15 cellular contexts compared by ENCODE assay signal in the genomic region with DNA sequence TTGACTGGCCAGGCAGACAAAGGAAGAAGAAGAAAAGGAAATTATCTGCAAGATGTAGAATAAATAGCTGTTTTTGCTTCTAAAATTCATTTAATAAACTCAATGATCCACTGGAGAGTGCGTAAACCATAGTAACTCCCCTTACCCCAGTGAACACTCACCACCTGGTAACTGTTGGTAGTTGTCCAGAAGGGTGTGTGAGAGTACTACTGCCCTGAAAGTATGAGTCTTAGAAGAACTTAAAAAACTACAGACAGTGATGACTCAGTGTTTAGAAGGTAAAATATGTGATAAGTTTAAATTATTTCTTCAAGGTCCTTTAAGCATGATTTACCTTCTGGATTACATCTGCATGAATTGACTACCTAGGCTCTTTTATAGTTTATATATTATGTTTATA. TPM values are rescaled to one million over a fixed set of nuclear protein-coding genes. Genes with fewer than 3 reads are reported as not detected.
A peak's percentile ranks its signal among the peaks of the same experiment; 100 is the strongest.
DNase-seq lines count a peak whose midpoint lies in the region; ATAC-seq and TF ChIP-seq lines count a peak whose summit lies in the region.
"Had no signal": no experiment of that assay in that cellular context is flagged by ENCODE, and none has a peak within 500 bp of the region (broad histone marks: within the 10 kb centered on the region; RNA-seq: fewer than 3 reads in every experiment).

No MANE protein-coding gene starts in this region.

- H3K79me2 ChIP-seq in HCT116 (ENCODE audit: insufficient read depth, low read length) = no peaks in the 10 kb centered on the region

- POLR2A ChIA-PET in AG04450 (lab: Yijun Ruan, JAX) (no interaction called here), HCT116 (lab: Charles Lee) (no interaction called here)
- POLR2A ChIA-PET in naive thymus-derived CD8-positive, alpha-beta T cell (lab: Charles Lee) = no interaction called here

- H3K27ac Mint-ChIP-seq in naive thymus-derived CD8-positive, alpha-beta T cell = no peak overlapping the region

- H3K27me3 ChIP-seq in AG04450 (ENCODE audit: control insufficient read depth, insufficient read depth, low read length) (no peaks in the 10 kb centered on the region), HCT116 (ENCODE audit: insufficient read depth, low read length) (no peaks in the 10 kb centered on the region)
- H3K27me3 ChIP-seq: ascending aorta, neutrophil had no signal

- DNase-seq in AG04450 (ENCODE audit: low read depth, low spot score) = no peak
- no peak for DNase-seq in HCT116 (ENCODE audit: low read depth, low spot score)
- peak; percentile 32 for DNase-seq in RPMI8226
- peak; percentile 48 for DNase-seq in fibroblast of pulmonary artery (ENCODE audit: low read depth)
- no peak for DNase-seq in naive thymus-derived CD8-positive, alpha-beta T cell
- DNase-seq in dermis blood vessel endothelial cell = no peak
- DNase-seq in EL = no peak
- DNase-seq in activated naive CD4-positive, alpha-beta T cell treated with anti-CD3 and anti-CD28 coated beads, Interleukin-2, amount 50 U/mL, for 16 hours = no peak
- DNase-seq: activated CD4-positive, CD25-positive, alpha-beta regulatory T cell; DMS79; hypothalamus; NCI-H1092 treated with DMSO at 0.1 percent for 48 hours; NCI-H446 treated with DMSO at 0.1 percent for 48 hours had no signal

- BruUV-seq in HCT116 (replicated peaks; lab: Mats Ljungman, UMichigan) = no TSS peak

- TF ChIP-seq RAD21 in HCT116 (IDR thresholded peaks at IDR 0.05; ENCODE audit: low read depth) = peak; percentile 37

- ATAC-seq in HCT116 = no peak
- ATAC-seq in naive thymus-derived CD8-positive, alpha-beta T cell = no peak

- H3K9ac ChIP-seq in HCT116 (ENCODE audit: low read length) = no peak overlapping the region

- no peaks in the 10 kb centered on the region for H4K20me1 ChIP-seq in HCT116 (ENCODE audit: insufficient read depth)

- H3K9me3 ChIP-seq in AG04450 (ENCODE audit: control insufficient read depth, insufficient read depth, low read length) = peaks cover 7% of the 10 kb centered on the region
- no peaks in the 10 kb centered on the region; a peak in 1 of 4 replicates for H3K9me3 ChIP-seq in HCT116 (ENCODE audit: control insufficient read depth in 1 of 2, insufficient read depth in 1 of 2, low read depth in 1 of 2, low read length in 2 of 2)
- H3K9me3 ChIP-seq: neutrophil had no signal

- RAD21 ChIA-PET in HCT116 (lab: Charles Lee; ENCODE audit: low non-redundant PET in 1 of 2, low total read pairs in 2 of 2, uncharacterized antibody in 2 of 2, unreplicated experiment in 2 of 2) = no interaction called here

- no peak overlapping the region for H3K4me3 Mint-ChIP-seq in naive thymus-derived CD8-positive, alpha-beta T cell

- peaks cover 0 to 4% of the 10 kb centered on the region in 2 experiments; a peak in 2 of 4 replicates for H3K4me1 ChIP-seq in HCT116 (ENCODE audit: control insufficient read depth in 1 of 2, insufficient read depth in 2 of 2, low read length in 2 of 2)
- H3K4me1 ChIP-seq: ascending aorta had no signal

- no peak overlapping the region for H3K4me2 ChIP-seq in HCT116 (ENCODE audit: low read length)

- TF ChIP-seq POLR2A in HCT116 (IDR thresholded peaks at IDR 0.05; ENCODE audit: borderline replicate concordance, extremely low read depth, insufficient read depth, insufficient read length) = no peak

- peaks cover 0 to 30% (median 15%) of the 10 kb centered on the region in 9 donors for H3K9me3 Mint-ChIP-seq in naive thymus-derived CD8-positive, alpha-beta T cell

- peaks cover 0 to 7% (median 0%) of the 10 kb centered on the region in 4 donors for H3K4me1 Mint-ChIP-seq in naive thymus-derived CD8-positive, alpha-beta T cell

- TF ChIP-seq CTCF in AG04450 (IDR thresholded peaks at IDR 0.05; ENCODE audit: low read depth, low read length) (peak; percentile 11; the same call in 1 of the 2 replicates), HCT116 (IDR thresholded peaks at IDR 0.05 in 2 of 3, conservative IDR thresholded peaks at IDR 0.05 in 1 of 3; ENCODE audit: borderline replicate concordance in 1 of 3, insufficient read depth in 1 of 3, low read depth in 2 of 3, low read length in 2 of 3) (no peak; a peak in 1 of 6 replicates), fibroblast of pulmonary artery (IDR thresholded peaks at IDR 0.05; ENCODE audit: low read length, missing control alignments) (no peak)

- no peak overlapping the region for H2AFZ ChIP-seq in HCT116 (ENCODE audit: low read depth, low read length, poor library complexity, severe bottlenecking)

- H3K36me3 ChIP-seq in HCT116 (ENCODE audit: control insufficient read depth in 1 of 2, insufficient read depth in 2 of 2, low read length in 2 of 2) = no peaks in the 10 kb centered on the region
- H3K36me3 ChIP-seq: ascending aorta, neutrophil had no signal

- intact Hi-C loops in HCT116 (cut with micrococcal nuclease) = no loop called here

- H3K27me3 Mint-ChIP-seq in naive thymus-derived CD8-positive, alpha-beta T cell = peaks cover 0 to 5% (median 0%) of the 10 kb centered on the region in 5 donors

- no peak overlapping the region for H3K4me3 ChIP-seq in AG04450 (ENCODE audit: low read depth, low read length)
- H3K4me3 ChIP-seq in HCT116 (replicated peaks in 1 of 2; ENCODE audit: low read depth in 1 of 2, low read length in 2 of 2) = no peak overlapping the region
- H3K4me3 ChIP-seq in fibroblast of pulmonary artery (replicated peaks; ENCODE audit: low read depth, low read length) = no peak overlapping the region
- H3K4me3 ChIP-seq: ascending aorta had no signal

- peaks cover 0 to 25% (median 5%) of the 10 kb centered on the region in 3 donors for H3K36me3 Mint-ChIP-seq in naive thymus-derived CD8-positive, alpha-beta T cell

- CTCF ChIA-PET in AG04450 (lab: Charles Lee) = interaction anchor here (0.6 kb wide), 1 partner anchor 510 kb away, joined by 3 read pairs; no protein-coding TSS in a partner anchor
- CTCF ChIA-PET in HCT116 (lab: Charles Lee) = no interaction called here

- H3K27ac ChIP-seq in AG04450 (ENCODE audit: low read depth, low read length) = no peak overlapping the region
- H3K27ac ChIP-seq in HCT116 (ENCODE audit: low read depth, low read length) = no peak overlapping the region
- H3K27ac ChIP-seq: ascending aorta, neutrophil had no signal

- no peaks in the 10 kb centered on the region for H3K9me2 ChIP-seq in HCT116 (ENCODE audit: insufficient read depth)

TF ChIP-seq in HCT116, 20 proteins besides CTCF, POLR2A, EP300 and RAD21 (continues in another document):
- TF ChIP-seq SRF (IDR thresholded peaks at IDR 0.05; ENCODE audit: low read depth) = no peak
- TF ChIP-seq JUND (IDR thresholded peaks at IDR 0.05) = no peak
- TF ChIP-seq SP1 (IDR thresholded peaks at IDR 0.05; ENCODE audit: low read depth) = no peak
- no peak for TF ChIP-seq ZFX (IDR thresholded peaks at IDR 0.05)
- TF ChIP-seq, protein P1, sequence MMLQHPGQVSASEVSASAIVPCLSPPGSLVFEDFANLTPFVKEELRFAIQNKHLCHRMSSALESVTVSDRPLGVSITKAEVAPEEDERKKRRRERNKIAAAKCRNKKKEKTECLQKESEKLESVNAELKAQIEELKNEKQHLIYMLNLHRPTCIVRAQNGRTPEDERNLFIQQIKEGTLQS (IDR thresholded peaks at IDR 0.05) = no peak
- no peak for TF ChIP-seq EZH2 (IDR thresholded peaks at IDR 0.05)
- TF ChIP-seq, protein P2, sequence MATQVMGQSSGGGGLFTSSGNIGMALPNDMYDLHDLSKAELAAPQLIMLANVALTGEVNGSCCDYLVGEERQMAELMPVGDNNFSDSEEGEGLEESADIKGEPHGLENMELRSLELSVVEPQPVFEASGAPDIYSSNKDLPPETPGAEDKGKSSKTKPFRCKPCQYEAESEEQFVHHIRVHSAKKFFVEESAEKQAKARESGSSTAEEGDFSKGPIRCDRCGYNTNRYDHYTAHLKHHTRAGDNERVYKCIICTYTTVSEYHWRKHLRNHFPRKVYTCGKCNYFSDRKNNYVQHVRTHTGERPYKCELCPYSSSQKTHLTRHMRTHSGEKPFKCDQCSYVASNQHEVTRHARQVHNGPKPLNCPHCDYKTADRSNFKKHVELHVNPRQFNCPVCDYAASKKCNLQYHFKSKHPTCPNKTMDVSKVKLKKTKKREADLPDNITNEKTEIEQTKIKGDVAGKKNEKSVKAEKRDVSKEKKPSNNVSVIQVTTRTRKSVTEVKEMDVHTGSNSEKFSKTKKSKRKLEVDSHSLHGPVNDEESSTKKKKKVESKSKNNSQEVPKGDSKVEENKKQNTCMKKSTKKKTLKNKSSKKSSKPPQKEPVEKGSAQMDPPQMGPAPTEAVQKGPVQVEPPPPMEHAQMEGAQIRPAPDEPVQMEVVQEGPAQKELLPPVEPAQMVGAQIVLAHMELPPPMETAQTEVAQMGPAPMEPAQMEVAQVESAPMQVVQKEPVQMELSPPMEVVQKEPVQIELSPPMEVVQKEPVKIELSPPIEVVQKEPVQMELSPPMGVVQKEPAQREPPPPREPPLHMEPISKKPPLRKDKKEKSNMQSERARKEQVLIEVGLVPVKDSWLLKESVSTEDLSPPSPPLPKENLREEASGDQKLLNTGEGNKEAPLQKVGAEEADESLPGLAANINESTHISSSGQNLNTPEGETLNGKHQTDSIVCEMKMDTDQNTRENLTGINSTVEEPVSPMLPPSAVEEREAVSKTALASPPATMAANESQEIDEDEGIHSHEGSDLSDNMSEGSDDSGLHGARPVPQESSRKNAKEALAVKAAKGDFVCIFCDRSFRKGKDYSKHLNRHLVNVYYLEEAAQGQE (IDR thresholded peaks at IDR 0.05; ENCODE audit: low read depth) = no peak
- TF ChIP-seq, protein P3, sequence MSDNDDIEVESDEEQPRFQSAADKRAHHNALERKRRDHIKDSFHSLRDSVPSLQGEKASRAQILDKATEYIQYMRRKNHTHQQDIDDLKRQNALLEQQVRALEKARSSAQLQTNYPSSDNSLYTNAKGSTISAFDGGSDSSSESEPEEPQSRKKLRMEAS (IDR thresholded peaks at IDR 0.05) = no peak
- TF ChIP-seq ZNF274 (IDR thresholded peaks at IDR 0.05; ENCODE audit: low read depth, low read length) = no peak
- no peak for TF ChIP-seq CEBPB (IDR thresholded peaks at IDR 0.05; ENCODE audit: low read depth)
- no peak for TF ChIP-seq EZH2phosphoT487 (IDR thresholded peaks at IDR 0.05; ENCODE audit: borderline replicate concordance)
- TF ChIP-seq TCF7L2 (IDR thresholded peaks at IDR 0.05; ENCODE audit: borderline replicate concordance, extremely low read depth, insufficient read depth, insufficient read length) = no peak

RNA-seq across cellular contexts. Expression of a gene that starts 53.0 kb away (rescaled TPM):
- 61.9 and 80.2 TPM in 2 replicates for polyA plus RNA-seq in AG04450 (2011; rRNA removed)
- 69.2 and 114 TPM in 2 replicates for polyA minus RNA-seq in AG04450 (2011; rRNA and poly(A)+ RNA removed)
- total RNA-seq in HCT116 (2021; ENCODE audit: unreplicated experiment) (14.2 TPM), dermis blood vessel endothelial cell (80.2 and 109 TPM in 2 replicates)
- polyA plus RNA-seq in HCT116 (2012) = 3.7 TPM in 2 replicates
- total RNA-seq in naive thymus-derived CD8-positive, alpha-beta T cell = under 1 TPM; 0.10 to 0.30 TPM
- 1 to 10 TPM in 1 of 3 donors, under 1 TPM in 2; 0.14 to 2.7 (median 0.28) TPM for polyA plus RNA-seq in naive thymus-derived CD8-positive, alpha-beta T cell

Comparison
In these comparisons a context has a peak if more than half of its experiments do, and no peak if none do; other contexts are left out.
1. DNase-seq: peak in RPMI8226 (single experiment) and fibroblast of pulmonary artery (single experiment); none in AG04450 (single experiment), HCT116 (single experiment), naive thymus-derived CD8-positive, alpha-beta T cell (0 of 10), dermis blood vessel endothelial cell (single experiment), EL (single experiment) and activated naive CD4-positive, alpha-beta T cell treated with anti-CD3 and anti-CD28 coated beads, Interleukin-2, amount 50 U/mL, for 16 hours (single experiment).
2. RNA of a gene that starts 53.0 kb away (total RNA-seq): 80.2 to 109 TPM in dermis blood vessel endothelial cell and 14.2 TPM in HCT116 (single experiment); 0.10 to 0.30 TPM in naive thymus-derived CD8-positive, alpha-beta T cell; every median in the first group is over 10 times any median in the second.